Comparison of ENCODE assay signal across 7 cellular contexts in the genomic region with DNA sequence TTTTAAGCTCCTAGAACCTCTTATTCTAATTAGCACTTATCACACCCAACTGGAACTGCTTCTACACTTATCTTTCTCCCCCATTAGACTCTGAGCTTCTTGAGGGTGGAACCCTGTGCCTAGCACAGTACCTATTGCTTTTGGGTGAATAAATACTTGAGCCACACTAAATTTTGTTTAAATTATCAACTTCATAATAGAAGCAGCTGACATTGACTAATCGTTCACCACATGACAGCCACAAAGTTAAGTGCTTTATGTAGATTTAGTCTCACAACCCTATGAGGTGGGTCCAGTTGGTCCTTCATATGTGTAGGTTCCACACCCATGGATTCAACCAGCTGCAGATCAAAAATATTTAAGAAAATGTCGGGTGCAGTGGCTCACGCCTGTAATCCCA.
"Had no signal": no experiment of that assay in that cellular context is flagged by ENCODE, and none has a peak within 500 bp of the region (broad histone marks: within the 10 kb centered on the region; RNA-seq: fewer than 3 reads in every experiment).

No MANE protein-coding gene starts in this region.

- H3K27me3 Mint-ChIP-seq: IgD-negative memory B cell had no signal

- ATAC-seq: HepG2 had no signal

- H3K27ac ChIP-seq: HL-60 had no signal

- DNase-seq: IMR-90, KBM-7, KG1 had no signal

- H3K4me3 Mint-ChIP-seq: IgD-negative memory B cell had no signal

- FAIRE-seq: HepG2, HTR-8/SVneo had no signal

- H3K27ac Mint-ChIP-seq: IgD-negative memory B cell had no signal

- H3K9me3 Mint-ChIP-seq: IgD-negative memory B cell had no signal
